ENCODE assay signal across 7 cellular contexts in genomic region chr1:23564565-23564964, GRCh38. TPM values are rescaled to one million over a fixed set of nuclear protein-coding genes. Genes with fewer than 3 reads are reported as not detected.
A peak's percentile ranks its signal among the peaks of the same experiment; 100 is the strongest.
DNase-seq lines count a peak whose midpoint lies in the region; ATAC-seq and TF ChIP-seq lines count a peak whose summit lies in the region.
"Not testable (repeated sequence)": the region's sequence is repeated elsewhere in the genome, so short reads cannot be mapped to it uniquely, and the experiment has no call there.

No MANE protein-coding gene starts in this region.

- H3K27me3 ChIP-seq in GM23338 (ENCODE audit: insufficient read depth) = peaks cover 30% of the 10 kb centered on the region
- not testable (repeated sequence) for H3K27me3 ChIP-seq in colonic mucosa; right atrium auricular region; subcutaneous abdominal adipose tissue (ENCODE audit: control insufficient read depth in 5 of 5, insufficient read depth in 4 of 5, low read length in 5 of 5)
- peaks cover 0 to 12% of the 10 kb centered on the region in 2 experiments for H3K27me3 ChIP-seq in mesenchymal stem cell (ENCODE audit: control insufficient read depth in 1 of 2, insufficient read depth in 1 of 2, low read length in 2 of 2)

- not testable (repeated sequence) for H3K4me3 ChIP-seq in GM23338; colonic mucosa; right atrium auricular region; mesenchymal stem cell (ENCODE audit: insufficient read depth in 1 of 2, low read depth in 1 of 2, low read length in 2 of 2); subcutaneous abdominal adipose tissue (ENCODE audit: low read depth in 1 of 5, low read length in 5 of 5)
- H3K4me3 ChIP-seq in SK-N-MC = peak overlapping the region; percentile 42; the same call in 1 of the 2 replicates

- H3K9me3 Mint-ChIP-seq in GM23338; osteocyte (ENCODE audit: unreplicated experiment): not testable (repeated sequence)

- peaks cover 66% of the 10 kb centered on the region for H3K4me1 Mint-ChIP-seq in GM23338
- peaks cover 77% of the 10 kb centered on the region for H3K4me1 Mint-ChIP-seq in osteocyte (ENCODE audit: unreplicated experiment)

- not testable (repeated sequence) for DNase-seq in GM23338 (ENCODE audit: low spot score); SK-N-MC (ENCODE audit: low read depth, low spot score); right atrium auricular region (ENCODE audit: low spot score); osteocyte (ENCODE audit: extremely low spot score, unreplicated experiment)
- DNase-seq in colonic mucosa (peak; percentile 67), mesenchymal stem cell (peak; percentile 26)

- H3K9me3 ChIP-seq in SK-N-MC (ENCODE audit: low read depth, low read length); colonic mucosa; right atrium auricular region; mesenchymal stem cell (ENCODE audit: control insufficient read depth, low read length); subcutaneous abdominal adipose tissue (ENCODE audit: control insufficient read depth in 5 of 5, low read length in 5 of 5): not testable (repeated sequence)

- ATAC-seq in GM23338 = not testable (repeated sequence)

- not testable (repeated sequence) for H3K9me2 ChIP-seq in GM23338 (ENCODE audit: insufficient read depth)

- H3K4ac ChIP-seq in mesenchymal stem cell (ENCODE audit: low read depth in 1 of 2, low read length in 2 of 2) = peak overlapping the region in 1 of 2 experiments; percentile 87

- peak overlapping the region; percentile 54 for H2BK120ac ChIP-seq in mesenchymal stem cell (ENCODE audit: low read depth, low read length)

- not testable (repeated sequence) for H2BK5ac ChIP-seq in mesenchymal stem cell (ENCODE audit: low read depth, low read length, poor library complexity, severe bottlenecking)

- 52% methylated on average over 7 of the region's 7 CpGs for WGBS in mesenchymal stem cell

- H3K27ac ChIP-seq in GM23338 (ENCODE audit: low read depth); colonic mucosa; mesenchymal stem cell (ENCODE audit: low read length, poor library complexity, severe bottlenecking): not testable (repeated sequence)
- H3K27ac ChIP-seq in SK-N-MC (peak overlapping the region; percentile 100), right atrium auricular region (peak overlapping the region; percentile 60 to 90), subcutaneous abdominal adipose tissue (ENCODE audit: low read depth, low read length) (peak overlapping the region; percentile 37)

- not testable (repeated sequence) for H2AK5ac ChIP-seq in mesenchymal stem cell (ENCODE audit: low read length, severe bottlenecking)

- intact Hi-C loops in colonic mucosa (cut with DNase I) = not testable (repeated sequence)

- peak overlapping the region; percentile 67 for H3K9ac ChIP-seq in SK-N-MC (ENCODE audit: insufficient read length)
- H3K9ac ChIP-seq in colonic mucosa (ENCODE audit: low read depth in 2 of 2, low read length in 2 of 2) = peak overlapping the region in 1 of 2 donors; percentile 43
- H3K9ac ChIP-seq in mesenchymal stem cell (ENCODE audit: low read length) = peak overlapping the region; percentile 69
- not testable (repeated sequence) for H3K9ac ChIP-seq in subcutaneous abdominal adipose tissue (ENCODE audit: low read length in 5 of 5)

- not testable (repeated sequence) for TF ChIP-seq CTCF in GM23338 (conservative IDR thresholded peaks at IDR 0.05; ENCODE audit: low read depth in 2 of 2); colonic mucosa (IDR thresholded peaks at IDR 0.05); right atrium auricular region (IDR thresholded peaks at IDR 0.05); osteocyte (IDR thresholded peaks at IDR 0.05)

- H4K20me1 ChIP-seq in GM23338 (replicated peaks; ENCODE audit: insufficient read depth) = not testable (repeated sequence)

- H3K4me2 ChIP-seq in GM23338; mesenchymal stem cell (ENCODE audit: low read length, poor library complexity, severe bottlenecking): not testable (repeated sequence)

- peaks cover 47% of the 10 kb centered on the region for H3K4me1 ChIP-seq in GM23338 (ENCODE audit: insufficient read depth)
- peaks cover 17% of the 10 kb centered on the region for H3K4me1 ChIP-seq in colonic mucosa
- H3K4me1 ChIP-seq in right atrium auricular region = peaks cover 0 to 62% of the 10 kb centered on the region in 2 donors
- H3K4me1 ChIP-seq in mesenchymal stem cell (ENCODE audit: control insufficient read depth, insufficient read depth, low read depth, low read length) = peaks cover 11% of the 10 kb centered on the region
- peaks cover 17 to 62% (median 39%) of the 10 kb centered on the region in 5 donors for H3K4me1 ChIP-seq in subcutaneous abdominal adipose tissue (ENCODE audit: control insufficient read depth in 5 of 5, insufficient read depth in 5 of 5, low read length in 5 of 5)

- H3K4me3 Mint-ChIP-seq in GM23338 = not testable (repeated sequence)
- peak overlapping the region; percentile 23 for H3K4me3 Mint-ChIP-seq in osteocyte (ENCODE audit: unreplicated experiment)

- peak overlapping the region; percentile 88 to 98 for H2BK12ac ChIP-seq in mesenchymal stem cell (ENCODE audit: low read length in 2 of 2)

- H3K18ac ChIP-seq in mesenchymal stem cell (ENCODE audit: low read depth in 1 of 2, low read length in 2 of 2) = peak overlapping the region; percentile 58 to 80

- not testable (repeated sequence) for H3K36me3 ChIP-seq in GM23338 (ENCODE audit: insufficient read depth); SK-N-MC (ENCODE audit: insufficient read depth, low read length); colonic mucosa; right atrium auricular region; mesenchymal stem cell (ENCODE audit: control insufficient read depth in 1 of 2, insufficient read depth in 2 of 2, low read depth in 1 of 2, low read length in 2 of 2); subcutaneous abdominal adipose tissue (ENCODE audit: control insufficient read depth in 5 of 5, insufficient read depth in 5 of 5, low read length in 5 of 5)

- peak overlapping the region; percentile 62; the same call in 1 of the 2 replicates for H3K27ac Mint-ChIP-seq in GM23338
- peak overlapping the region; percentile 97 for H3K27ac Mint-ChIP-seq in osteocyte (ENCODE audit: unreplicated experiment)

- not testable (repeated sequence) for H2BK15ac ChIP-seq in mesenchymal stem cell (ENCODE audit: low read depth, poor library complexity, severe bottlenecking)

- not testable (repeated sequence) for H2AFZ ChIP-seq in GM23338; mesenchymal stem cell (ENCODE audit: low read depth, low read length)

- H3K23ac ChIP-seq in mesenchymal stem cell (ENCODE audit: low read length in 2 of 2) = not testable (repeated sequence)

- not testable (repeated sequence) for H3K14ac ChIP-seq in mesenchymal stem cell (ENCODE audit: low read length in 2 of 2)

- H3K79me2 ChIP-seq in GM23338 (replicated peaks; ENCODE audit: insufficient read depth) = not testable (repeated sequence)

- not testable (repeated sequence) for H3K79me1 ChIP-seq in mesenchymal stem cell (replicated peaks; ENCODE audit: low read length, poor library complexity, severe bottlenecking)

- peaks cover 10% of the 10 kb centered on the region for H3F3A ChIP-seq in GM23338 (replicated peaks; ENCODE audit: low read depth)

- H4K8ac ChIP-seq in mesenchymal stem cell (ENCODE audit: low read length) = peak overlapping the region; percentile 59

- not testable (repeated sequence) for H4K91ac ChIP-seq in mesenchymal stem cell (ENCODE audit: low read length)

- H3K36me3 Mint-ChIP-seq in GM23338 (ENCODE audit: low read depth); osteocyte (ENCODE audit: unreplicated experiment): not testable (repeated sequence)

- peaks cover 21% of the 10 kb centered on the region for H3K27me3 Mint-ChIP-seq in GM23338 (ENCODE audit: insufficient read depth, low read depth, poor library complexity)
- not testable (repeated sequence) for H3K27me3 Mint-ChIP-seq in osteocyte (ENCODE audit: unreplicated experiment)

RNA-seq across cellular contexts. Expression of gene ID3, which starts 5.3 kb away (rescaled TPM):
- 153 and 164 TPM in 2 replicates for total RNA-seq in GM23338 (2014; rRNA removed; shearing (Covaris generic))
- polyA plus RNA-seq in GM23338 (2016; fragmentation: Nextera tagmentation; extraction: Ambion mirVana) = 330 and 345 TPM in 2 replicates
- total RNA-seq in colonic mucosa = 100 to 1,000 TPM; 106 to 221 TPM
- 100 to 1,000 TPM; 145 to 357 TPM for total RNA-seq in right atrium auricular region
- polyA plus RNA-seq in mesenchymal stem cell (2013, experiment 1 of 2) = 497 TPM
- polyA plus RNA-seq in mesenchymal stem cell (2013, experiment 2 of 2) = 504 TPM
- 73.5 and 86.9 TPM in 2 replicates for total RNA-seq in osteocyte

RNA-seq across cellular contexts. Expression of gene E2F2, which starts 33.5 kb away (rescaled TPM):
- total RNA-seq in GM23338 (2014; rRNA removed; shearing (Covaris generic)) = 2.6 and 3.4 TPM in 2 replicates
- 0.78 and 1.6 TPM in 2 replicates for polyA plus RNA-seq in GM23338 (2016; fragmentation: Nextera tagmentation; extraction: Ambion mirVana)
- 10 to 100 TPM in 1 of 2 donors, 1 to 10 TPM in 1; 8.2 to 32.9 TPM for total RNA-seq in colonic mucosa
- under 1 TPM; 0.20 to 0.33 TPM for total RNA-seq in right atrium auricular region
- 0.59 TPM for polyA plus RNA-seq in mesenchymal stem cell (2013, experiment 1 of 2)
- 0.44 TPM for polyA plus RNA-seq in mesenchymal stem cell (2013, experiment 2 of 2)
- total RNA-seq in osteocyte = 1.3 TPM in 2 replicates
